In the genomic region with DNA sequence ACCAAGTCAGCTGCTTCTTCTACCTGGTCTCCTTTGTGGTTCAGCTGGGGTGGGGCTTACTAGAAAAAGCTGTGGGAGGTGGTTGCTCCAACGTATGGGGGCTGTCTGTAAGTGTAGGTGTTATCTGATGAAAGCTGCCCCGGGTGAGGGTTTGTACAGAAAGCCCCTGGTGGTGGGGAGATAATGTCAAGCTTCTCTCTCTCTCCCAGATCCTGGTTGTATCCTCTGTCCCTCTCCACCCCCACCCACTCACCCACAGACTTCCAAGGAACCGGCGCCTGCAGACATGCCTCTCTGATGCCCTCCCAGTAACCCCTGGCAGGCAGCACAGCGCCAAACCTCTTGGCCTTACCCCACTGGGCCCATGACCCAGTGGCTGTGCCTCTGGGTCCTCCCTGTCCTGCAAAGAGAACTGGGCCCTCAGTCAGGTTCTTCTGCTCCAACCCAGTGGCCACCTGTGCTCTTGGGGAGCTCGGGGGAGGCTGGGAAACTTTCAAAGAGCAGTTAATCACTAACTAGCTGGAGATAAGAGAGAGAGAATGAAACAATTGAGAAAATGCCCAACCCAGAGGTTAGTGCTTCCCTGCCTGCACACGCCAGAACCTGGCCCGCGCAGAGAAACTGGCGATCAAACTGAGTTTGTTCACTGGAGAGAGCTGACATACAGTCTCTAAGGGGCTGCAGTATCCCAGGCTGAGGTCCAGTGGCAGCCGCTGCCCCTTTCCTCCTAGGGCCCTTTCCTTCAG, we compare ENCODE assay signal across 10 cellular contexts. TPM values are rescaled to one million over a fixed set of nuclear protein-coding genes. Genes with fewer than 3 reads are reported as not detected.
DNase-seq lines count a peak whose midpoint lies in the region; ATAC-seq and TF ChIP-seq lines count a peak whose summit lies in the region.
"Had no signal": no experiment of that assay in that cellular context is flagged by ENCODE, and none has a peak within 500 bp of the region (broad histone marks: within the 10 kb centered on the region; RNA-seq: fewer than 3 reads in every experiment).

No MANE protein-coding gene starts in this region.

- no peaks in the 10 kb centered on the region for H3K9me3 ChIP-seq in parathyroid adenoma (ENCODE audit: control insufficient read depth, low read length)
- no peaks in the 10 kb centered on the region for H3K9me3 ChIP-seq in CD4-positive, alpha-beta T cell (ENCODE audit: control insufficient read depth, low read length)

- H3K36me3 Mint-ChIP-seq in Calu3 (ENCODE audit: insufficient read depth, unreplicated experiment) = peaks cover 36% of the 10 kb centered on the region
- H3K36me3 Mint-ChIP-seq in CD4-positive, alpha-beta T cell (ENCODE audit: low read depth) = no peaks in the 10 kb centered on the region

- H3K4me1 Mint-ChIP-seq in Calu3 (ENCODE audit: low read depth, unreplicated experiment) = peaks cover 84% of the 10 kb centered on the region
- peaks cover 8% of the 10 kb centered on the region for H3K4me1 Mint-ChIP-seq in CD4-positive, alpha-beta T cell (ENCODE audit: low read depth)

- intact Hi-C loops in Calu3 (cut with micrococcal nuclease; ENCODE audit: unreplicated experiment) = loop anchor here (1.0 to 5.0 kb wide), 3 partner anchors 42 to 227 kb away; no protein-coding TSS in a partner anchor
- intact Hi-C loops in CD4-positive, alpha-beta T cell (cut with DNase I, micrococcal nuclease) = no loop called here

- peaks cover 10% of the 10 kb centered on the region for H3K4me1 ChIP-seq in parathyroid adenoma

- no peak overlapping the region for H3K4me2 ChIP-seq in parathyroid adenoma (ENCODE audit: low read length)

- CTCF ChIA-PET in Calu3 (lab: Charles Lee) = interaction anchor here (0.6 to 2.0 kb wide), 11 partner anchors 9 to 192 kb away, joined by 3 to 16 read pairs (median 6); partner anchors contain the start of gene EHF
- CTCF ChIA-PET in CD4-positive, alpha-beta T cell (lab: Charles Lee) = no interaction called here

- ATAC-seq in HG03354 (IDR thresholded peaks at IDR 0.05; ENCODE audit: poor library complexity, severe bottlenecking, unreplicated experiment) = no peak
- ATAC-seq in CD4-positive, alpha-beta T cell (ENCODE audit: poor library complexity) = no peak

- TF ChIP-seq CTCF in Calu3 (IDR thresholded peaks at IDR 0.05; ENCODE audit: unreplicated experiment) (no peak), fibroblast of the aortic adventitia (IDR thresholded peaks at IDR 0.05; ENCODE audit: insufficient read depth, low read length) (no peak), parathyroid adenoma (IDR thresholded peaks at IDR 0.05) (no peak)
- no peak for TF ChIP-seq CTCF in CD4-positive, alpha-beta T cell (IDR thresholded peaks at IDR 0.05)

- H3K4me3 Mint-ChIP-seq in Calu3 (ENCODE audit: low read depth, unreplicated experiment) = peak overlapping the region; percentile 51
- no peak overlapping the region for H3K4me3 Mint-ChIP-seq in CD4-positive, alpha-beta T cell

- H3K79me2 ChIP-seq in parathyroid adenoma = no peaks in the 10 kb centered on the region

- H3K27me3 Mint-ChIP-seq in Calu3 (ENCODE audit: unreplicated experiment) = no peaks in the 10 kb centered on the region
- no peaks in the 10 kb centered on the region for H3K27me3 Mint-ChIP-seq in CD4-positive, alpha-beta T cell

- DNase-seq in Calu3 (peak; percentile 86), OCI-M1 (lab: John Stamatoyannopoulos, UW) (peak; percentile 55), fibroblast of the aortic adventitia (ENCODE audit: low read depth) (peak; percentile 53), dedifferentiated amniotic fluid mesenchymal stem cell (ENCODE audit: extremely low spot score) (no peak), NCI-H2196 treated with DMSO at 0.1 percent for 48 hours (lab: John Stamatoyannopoulos, UW; ENCODE audit: unreplicated experiment) (no peak)
- no peak for DNase-seq in CD4-positive, alpha-beta T cell
- DNase-seq: DND-41, NCI-H1694 treated with DMSO at 0.1 percent for 48 hours had no signal

- no peak overlapping the region for H3K9ac ChIP-seq in parathyroid adenoma

- H3K36me3 ChIP-seq in parathyroid adenoma (ENCODE audit: control insufficient read depth, insufficient read depth, low read length) = no peaks in the 10 kb centered on the region

- H3K4me3 ChIP-seq in fibroblast of the aortic adventitia (ENCODE audit: low read depth, low read length) (no peak overlapping the region), parathyroid adenoma (ENCODE audit: low read depth, low read length) (no peak overlapping the region)

- no peaks in the 10 kb centered on the region for H3K27me3 ChIP-seq in parathyroid adenoma (ENCODE audit: control insufficient read depth, insufficient read depth, low read length)
- no peaks in the 10 kb centered on the region for H3K27me3 ChIP-seq in CD4-positive, alpha-beta T cell (ENCODE audit: control insufficient read depth, insufficient read depth, low read length)

- peak overlapping the region; percentile 77 for H2AFZ ChIP-seq in parathyroid adenoma

- H3K27ac ChIP-seq in parathyroid adenoma = peak overlapping the region; percentile 74
- no peak overlapping the region for H3K27ac ChIP-seq in CD4-positive, alpha-beta T cell (ENCODE audit: low read depth, low read length)

- POLR2A ChIA-PET in CD4-positive, alpha-beta T cell (lab: Charles Lee) = no interaction called here

- H3K9me3 Mint-ChIP-seq in Calu3 (ENCODE audit: low read depth, unreplicated experiment) = no peaks in the 10 kb centered on the region
- H3K9me3 Mint-ChIP-seq in CD4-positive, alpha-beta T cell = no peaks in the 10 kb centered on the region

- no TSS peak for BruUV-seq in Calu3 (replicated peaks; lab: Mats Ljungman, UMichigan)

- peak overlapping the region; percentile 81 for H3K27ac Mint-ChIP-seq in Calu3 (ENCODE audit: unreplicated experiment)
- H3K27ac Mint-ChIP-seq in CD4-positive, alpha-beta T cell = no peak overlapping the region

RNA-seq across cellular contexts. Expression of gene EHF, which starts 20.4 kb away (rescaled TPM):
- total RNA-seq in Calu3 (2022) = 286 and 299 TPM in 2 replicates
- total RNA-seq in fibroblast of the aortic adventitia (ENCODE audit: low replicate concordance) = 0.18 TPM in 1 of 2 replicates, not detected in the other
- total RNA-seq in CD4-positive, alpha-beta T cell = not detected

Comparison
In these comparisons a context has a peak if more than half of its experiments do, and no peak if none do; other contexts are left out.
1. DNase-seq: peak in Calu3 (single experiment), OCI-M1 (single experiment) and fibroblast of the aortic adventitia (single experiment); none in dedifferentiated amniotic fluid mesenchymal stem cell (single experiment), NCI-H2196 treated with DMSO at 0.1 percent for 48 hours (single experiment) and CD4-positive, alpha-beta T cell (0 of 10).
2. RNA of gene EHF, which starts 20.4 kb away (total RNA-seq): 286 to 299 TPM in Calu3; 0.18 TPM in fibroblast of the aortic adventitia and not detected in CD4-positive, alpha-beta T cell; every median in the first group is over 100 times any median in the second.